ENCODE assay signal across 29 cellular contexts in genomic region chr12:72144553-72144952, GRCh38.
"Had no signal": no experiment of that assay in that cellular context is flagged by ENCODE, and none has a peak within 500 bp of the region (broad histone marks: within the 10 kb centered on the region; RNA-seq: fewer than 3 reads in every experiment).

No MANE protein-coding gene starts in this region.

- H2AFZ ChIP-seq: neural progenitor cell had no signal

- H3K4me3 ChIP-seq: left lung, lower lobe of right lung, neural progenitor cell, pancreas, psoas muscle, right atrium auricular region, right lobe of liver, smooth muscle cell, stomach, testis, thyroid gland, transverse colon, upper lobe of left lung, vagina had no signal

- H3K27ac ChIP-seq: left lung, lower lobe of right lung, neural progenitor cell, pancreas, psoas muscle, right atrium auricular region, right lobe of liver, stomach, testis, thyroid gland, transverse colon, upper lobe of left lung, vagina had no signal

- H3K36me3 ChIP-seq: left lung, lower lobe of right lung, neural progenitor cell, pancreas, right atrium auricular region, right lobe of liver, stomach, thyroid gland, transverse colon, upper lobe of left lung, vagina had no signal

- H3K4me2 ChIP-seq: neural progenitor cell, smooth muscle cell had no signal

- H3K9ac ChIP-seq: neural progenitor cell had no signal

- H3K4me1 ChIP-seq: left lung, lower lobe of right lung, neural progenitor cell, pancreas, psoas muscle, right atrium auricular region, right lobe of liver, stomach, testis, thyroid gland, transverse colon, upper lobe of left lung, vagina had no signal

- H3K9me3 ChIP-seq: left lung, lower lobe of right lung, pancreas, psoas muscle, right atrium auricular region, right lobe of liver, testis, thyroid gland, transverse colon, upper lobe of left lung, vagina had no signal

- DNase-seq: hippocampal formation; immature natural killer cell; kidney; left colon; left lung; lower lobe of right lung; mammary epithelial cell; mesendoderm; naive B cell; natural killer cell; nephron progenitor cell; pancreas; psoas muscle; right lobe of liver; stimulated activated CD4-positive, alpha-beta T cell treated with anti-CD3 and anti-CD28 coated beads, Interleukin-1b, Interleukin-23, amount 100 ng/mL, for 48 hours; stimulated activated CD4-positive, alpha-beta T cell treated with anti-CD3 and anti-CD28 coated beads, Interleukin-2, amount 100 ng/mL, for 48 hours; stimulated activated CD4-positive, alpha-beta T cell treated with anti-CD3 and anti-CD28 coated beads, Interleukin-4, amount 100 ng/mL, for 4 hours; stimulated activated CD8-positive, alpha-beta memory T cell treated with anti-CD3 and anti-CD28 coated beads, Interleukin-4, amount 100 ng/mL, for 48 hours; stimulated activated naive CD4-positive, alpha-beta T cell treated with Interleukin-2 at 50 U/mL for 16 hours; stomach; testis; thyroid gland; transverse colon; upper lobe of left lung had no signal

- ATAC-seq: left colon; left lung; lower lobe of right lung; natural killer cell; pancreas; psoas muscle; right lobe of liver; stimulated activated memory B cell treated with anti-CD40 and anti-IgM and Interleukin-4, amounts not matched to agents 10 μg/mL and 1 μg/mL and 100 μg/mL, for 72 hours had no signal

- H3K27me3 ChIP-seq: left lung, neural progenitor cell, pancreas, right atrium auricular region, right lobe of liver, stomach, testis, thyroid gland, transverse colon, upper lobe of left lung, vagina had no signal
